ENCODE assay signal across 16 cellular contexts in the genomic region with DNA sequence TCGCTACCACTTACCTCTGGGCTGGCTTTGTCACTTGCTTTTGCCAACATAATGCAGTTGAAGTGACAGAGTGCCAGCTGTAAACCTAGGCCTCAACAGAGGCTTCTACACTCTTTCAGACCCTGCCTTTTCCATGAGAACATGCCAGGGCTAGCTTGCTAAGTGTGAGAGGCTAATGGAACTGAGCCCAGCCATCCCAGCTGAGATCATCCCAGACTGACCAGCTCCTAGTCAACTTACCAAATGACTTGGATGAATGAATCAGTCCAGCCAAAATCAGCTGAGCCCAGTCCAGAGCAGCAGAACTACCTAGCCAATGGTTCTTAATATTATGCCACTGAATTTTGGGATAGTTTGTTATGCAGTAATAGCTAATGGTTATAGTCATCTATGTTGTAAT. TPM values are rescaled to one million over a fixed set of nuclear protein-coding genes. Genes with fewer than 3 reads are reported as not detected.
DNase-seq lines count a peak whose midpoint lies in the region; ATAC-seq and TF ChIP-seq lines count a peak whose summit lies in the region.
"Had no signal": no experiment of that assay in that cellular context is flagged by ENCODE, and none has a peak within 500 bp of the region (broad histone marks: within the 10 kb centered on the region; RNA-seq: fewer than 3 reads in every experiment).

No MANE protein-coding gene starts in this region.

- H3K9ac ChIP-seq in GM23248, result no peak overlapping the region
- no peak overlapping the region for H3K9ac ChIP-seq in colonic mucosa (ENCODE audit: low read depth in 2 of 2, low read length in 2 of 2)

- H3K4me2 ChIP-seq in GM23248 (ENCODE audit: unreplicated experiment), result no peak overlapping the region

- WGBS in GM23248 (ENCODE audit: low coverage in 1 of 2, low lambda C conversion rate in 2 of 2, missing lambda C conversion rate in 2 of 2), 2 experiments, result 100% methylated on average over 1 of the region's 1 CpG

- no peaks in the 10 kb centered on the region for H3K9me2 ChIP-seq in GM23248 (ENCODE audit: insufficient read depth)

- H2AFZ ChIP-seq in GM23248, result no peak overlapping the region

- no peak for ATAC-seq in HG02885 (IDR thresholded peaks at IDR 0.05; ENCODE audit: poor library complexity, unreplicated experiment)
- no peak for ATAC-seq in GM19395 (IDR thresholded peaks at IDR 0.05; ENCODE audit: unreplicated experiment)
- ATAC-seq: CD8-positive, alpha-beta T cell had no signal

- H3F3A ChIP-seq in GM23248 (ENCODE audit: insufficient read depth), result 0 out of 2 replicates have a peak, but pooled peaks cover 6% of the 10 kb centered on the region

- no peaks in the 10 kb centered on the region for H3K79me2 ChIP-seq in GM23248 (ENCODE audit: insufficient read depth)

- H3K9me3 ChIP-seq in GM23248 (ENCODE audit: low read depth), result no peaks in the 10 kb centered on the region
- no peaks in the 10 kb centered on the region for H3K9me3 ChIP-seq in colonic mucosa
- H3K9me3 ChIP-seq: tibial artery had no signal

- TF ChIP-seq CTCF in colonic mucosa (IDR thresholded peaks at IDR 0.05), result no peak

- H3K27ac ChIP-seq in GM23248 (peak overlapping the region; percentile 46), colonic mucosa (no peak overlapping the region)
- H3K27ac ChIP-seq: SK-N-MC, tibial artery had no signal

- H4K20me1 ChIP-seq in GM23248 (ENCODE audit: insufficient read depth), result no peaks in the 10 kb centered on the region

- H3K36me3 ChIP-seq in GM23248 (ENCODE audit: low read depth) (no peaks in the 10 kb centered on the region), colonic mucosa (no peaks in the 10 kb centered on the region)
- H3K36me3 ChIP-seq: tibial artery had no signal

- H3K4me3 ChIP-seq in GM23248 (no peak overlapping the region), skeletal muscle cell (ENCODE audit: low read depth, low read length) (no peak overlapping the region), colonic mucosa (no peak overlapping the region)
- H3K4me3 ChIP-seq: SK-N-MC, tibial artery had no signal

- DNase-seq in GM23248 (peak; percentile 85), amniotic epithelial cell (ENCODE audit: low read depth) (peak; percentile 6), glomerular visceral epithelial cell (ENCODE audit: extremely low spot score) (peak; percentile 7), skeletal muscle cell (ENCODE audit: low read depth) (peak; percentile 39), NAMALWA (ENCODE audit: low spot score) (no peak), colonic mucosa (no peak)
- DNase-seq: activated gamma-delta T cell; CD8-positive, alpha-beta T cell; effector CD4-positive, alpha-beta T cell; kidney; NCI-H1092; posterior cingulate gyrus had no signal

- H3K27me3 ChIP-seq in GM23248 (replicated peaks; ENCODE audit: insufficient read depth), result no peaks in the 10 kb centered on the region
- H3K27me3 ChIP-seq in colonic mucosa, result no peaks in the 10 kb centered on the region
- H3K27me3 ChIP-seq: tibial artery had no signal

- peaks cover 6% of the 10 kb centered on the region; the same call in 1 of the 2 replicates for H3K4me1 ChIP-seq in GM23248 (ENCODE audit: insufficient read depth)
- H3K4me1 ChIP-seq in colonic mucosa, result no peaks in the 10 kb centered on the region

- in situ Hi-C loops in GM23248 (cut with MboI), result no loop called here

- intact Hi-C loops in colonic mucosa (cut with DNase I), result no loop called here

RNA-seq across cellular contexts. Expression of gene MKLN1, which starts 34.7 kb away (rescaled TPM):
- 30.2 and 35.7 TPM in 2 replicates for total RNA-seq in GM23248 (2014; rRNA removed; shearing (Covaris generic))
- polyA plus RNA-seq in GM23248 (2016; fragmentation: Nextera tagmentation; extraction: Ambion mirVana), result 26.4 and 32.1 TPM in 2 replicates
- 10 to 100 TPM; 35.1 to 48.7 TPM for total RNA-seq in colonic mucosa

Comparison
In these comparisons a context has a peak if more than half of its experiments do, and no peak if none do; other contexts are left out.
1. DNase-seq: peak in GM23248 (single experiment), amniotic epithelial cell (single experiment), glomerular visceral epithelial cell (single experiment) and skeletal muscle cell (single experiment); none in NAMALWA (single experiment) and colonic mucosa (single experiment).